Comparison of ENCODE assay signal across 19 cellular contexts in the genomic region with DNA sequence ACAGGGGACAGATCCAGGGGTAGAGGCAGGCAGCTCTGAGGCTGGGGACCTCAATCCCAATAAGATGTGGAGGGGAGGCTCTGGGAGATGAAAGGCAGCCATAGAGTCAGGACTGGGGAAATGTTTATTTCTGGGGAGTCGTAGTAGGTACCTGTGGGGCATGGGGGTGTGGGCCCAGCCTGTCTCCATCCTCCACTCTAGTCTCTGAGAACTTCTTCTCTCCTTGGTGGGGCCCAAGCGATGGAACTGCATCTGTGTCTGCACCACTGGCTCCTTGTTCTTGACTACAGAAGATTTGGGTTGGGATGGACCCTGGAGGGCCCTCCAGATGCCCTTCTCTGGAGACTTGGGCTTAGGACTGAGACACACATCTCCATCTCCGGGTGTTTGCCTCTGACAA.
DNase-seq lines count a peak whose midpoint lies in the region; ATAC-seq and TF ChIP-seq lines count a peak whose summit lies in the region.
"Had no signal": no experiment of that assay in that cellular context is flagged by ENCODE, and none has a peak within 500 bp of the region (broad histone marks: within the 10 kb centered on the region; RNA-seq: fewer than 3 reads in every experiment).

No MANE protein-coding gene starts in this region.

- TF ChIP-seq CTCF in chondrocyte (IDR thresholded peaks at IDR 0.05): no peak

- peaks cover 3% of the 10 kb centered on the region for H3K36me3 Mint-ChIP-seq in chondrocyte (ENCODE audit: low read depth)
- H3K36me3 Mint-ChIP-seq: CD8-positive, alpha-beta T cell had no signal

- DNase-seq in chondrocyte (ENCODE audit: low spot score): peak; percentile 58
- DNase-seq in mesenteric fat pad (ENCODE audit: low spot score): peak; percentile 30
- DNase-seq in sciatic nerve (ENCODE audit: low spot score): peak; percentile 2
- no peak for DNase-seq in NCI-H82 treated with DMSO at 0.1 percent for 48 hours (lab: John Stamatoyannopoulos, UW; ENCODE audit: unreplicated experiment)
- no peak for DNase-seq in GF-D8 (lab: John Stamatoyannopoulos, UW)
- DNase-seq: AML-193; Caco-2; Calu3; CD4-positive, alpha-beta T cell; DMS 273 treated with DMSO at 0.1 percent for 48 hours; DMS153; DMS53; DMS79; DND-41; EL; GDM1 had no signal

- no peak overlapping the region for H3K4me3 Mint-ChIP-seq in chondrocyte (ENCODE audit: unreplicated experiment)
- H3K4me3 Mint-ChIP-seq: B cell; CD4-positive, alpha-beta T cell; CD8-positive, alpha-beta T cell had no signal

- intact Hi-C loops in sciatic nerve (cut with DNase I): no loop called here

- H3K4me1 Mint-ChIP-seq in chondrocyte (ENCODE audit: low read depth): no peaks in the 10 kb centered on the region
- H3K4me1 Mint-ChIP-seq: B cell had no signal

- H3K27ac Mint-ChIP-seq in chondrocyte (ENCODE audit: unreplicated experiment): no peak overlapping the region
- H3K27ac Mint-ChIP-seq: B cell; CD4-positive, alpha-beta T cell; CD8-positive, alpha-beta T cell had no signal

- H3K27me3 Mint-ChIP-seq in chondrocyte (ENCODE audit: low read depth): no peaks in the 10 kb centered on the region
- H3K27me3 Mint-ChIP-seq: B cell; CD4-positive, alpha-beta T cell had no signal

- H3K9me3 Mint-ChIP-seq in chondrocyte (ENCODE audit: low read depth): peaks cover 63% of the 10 kb centered on the region

- ATAC-seq in sciatic nerve: no peak
- ATAC-seq: A549; CD8-positive, alpha-beta T cell had no signal

Comparison
In these comparisons a context has a peak if more than half of its experiments do, and no peak if none do; other contexts are left out.
1. DNase-seq: peak in chondrocyte (single experiment), mesenteric fat pad (single experiment) and sciatic nerve (single experiment); none in NCI-H82 treated with DMSO at 0.1 percent for 48 hours (single experiment) and GF-D8 (single experiment).